8 cellular contexts compared by ENCODE assay signal in the genomic region with DNA sequence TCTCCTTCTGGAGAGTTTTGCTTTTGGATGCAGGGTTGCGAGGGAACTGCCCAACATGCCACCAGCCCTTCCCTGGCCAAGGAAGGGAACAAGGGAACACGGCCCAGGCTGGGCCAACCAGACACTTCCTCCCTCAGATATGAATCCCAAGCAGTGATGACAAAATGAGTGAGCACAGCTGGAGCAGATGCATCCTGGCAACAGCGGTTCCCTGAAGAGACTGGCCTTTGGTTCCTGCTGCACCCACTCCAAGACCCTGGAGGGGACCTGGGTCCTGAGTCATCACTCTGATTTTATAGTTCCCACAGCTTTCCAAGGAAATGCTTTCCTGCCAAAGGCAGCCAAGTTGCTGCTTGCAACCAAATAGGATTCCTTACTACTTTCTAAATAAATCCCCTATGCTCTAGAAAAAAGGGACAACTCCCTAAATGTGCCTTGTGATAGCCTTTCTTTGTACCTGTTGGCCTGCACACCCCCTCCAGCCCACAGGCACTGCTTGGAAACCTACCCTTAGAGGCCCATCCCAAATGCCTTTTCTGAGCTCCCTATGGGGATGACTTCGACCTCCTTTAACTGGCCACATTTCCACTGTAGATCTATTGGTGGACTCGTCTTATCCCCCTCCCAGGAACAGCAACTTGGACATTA. TPM values are rescaled to one million over a fixed set of nuclear protein-coding genes. Genes with fewer than 3 reads are reported as not detected.
DNase-seq lines count a peak whose midpoint lies in the region; TF ChIP-seq lines count a peak whose summit lies in the region.

No MANE protein-coding gene starts in this region.

- H4K8ac ChIP-seq in mesenchymal stem cell (ENCODE audit: low read length): peak overlapping the region; percentile 19

- peak overlapping the region; percentile 1 for H2BK120ac ChIP-seq in mesenchymal stem cell (ENCODE audit: low read depth, low read length)

- H3K4me2 ChIP-seq in mammary epithelial cell (ENCODE audit: insufficient read depth, low read depth, low read length) (peak overlapping the region; percentile 67), mesenchymal stem cell (ENCODE audit: low read length, poor library complexity, severe bottlenecking) (peak overlapping the region; percentile 0)

- H3K79me2 ChIP-seq in mammary epithelial cell (ENCODE audit: insufficient read depth, low read length): peaks cover 37% of the 10 kb centered on the region

- H3K4me1 ChIP-seq in HUES48 (ENCODE audit: control insufficient read depth, insufficient read depth, low read length) (peaks cover 56% of the 10 kb centered on the region), mammary epithelial cell (ENCODE audit: insufficient read depth, low read length) (peaks cover 41% of the 10 kb centered on the region), mesenchymal stem cell (ENCODE audit: control insufficient read depth, insufficient read depth, low read depth, low read length) (peaks cover 53% of the 10 kb centered on the region)

- H2AFZ ChIP-seq in mammary epithelial cell (ENCODE audit: low read depth, low read length): peak overlapping the region; percentile 55
- H2AFZ ChIP-seq in mesenchymal stem cell (ENCODE audit: low read depth, low read length): no peak overlapping the region

- H3K36me3 ChIP-seq in HUES48 (ENCODE audit: control insufficient read depth, insufficient read depth, low read length) (no peaks in the 10 kb centered on the region), mammary epithelial cell (ENCODE audit: insufficient read depth, low read length) (no peaks in the 10 kb centered on the region), mesenchymal stem cell (ENCODE audit: control insufficient read depth in 1 of 2, insufficient read depth in 2 of 2, low read depth in 1 of 2, low read length in 2 of 2) (peaks cover 7% of the 10 kb centered on the region in 2 experiments)

- H2BK5ac ChIP-seq in mesenchymal stem cell (ENCODE audit: low read depth, low read length, poor library complexity, severe bottlenecking): no peak overlapping the region

- no peaks in the 10 kb centered on the region for H3K27me3 ChIP-seq in AG04450 (ENCODE audit: control insufficient read depth, insufficient read depth, low read length)
- no peaks in the 10 kb centered on the region for H3K27me3 ChIP-seq in HUES48 (ENCODE audit: control insufficient read depth, insufficient read depth, low read length)
- no peaks in the 10 kb centered on the region for H3K27me3 ChIP-seq in mammary epithelial cell (ENCODE audit: insufficient read depth, low read length)
- H3K27me3 ChIP-seq in mesenchymal stem cell (ENCODE audit: control insufficient read depth in 1 of 2, insufficient read depth in 1 of 2, low read length in 2 of 2): no peaks in the 10 kb centered on the region

- peak overlapping the region; percentile 39 for H3K27ac ChIP-seq in AG04450 (ENCODE audit: low read depth, low read length)
- peak overlapping the region; percentile 48 for H3K27ac ChIP-seq in HUES48 (ENCODE audit: low read depth, low read length)
- no peak overlapping the region for H3K27ac ChIP-seq in mammary epithelial cell (ENCODE audit: insufficient read depth, low read depth, low read length)
- peak overlapping the region; percentile 60 for H3K27ac ChIP-seq in mesenchymal stem cell (ENCODE audit: low read length, poor library complexity, severe bottlenecking)

- H4K91ac ChIP-seq in mesenchymal stem cell (ENCODE audit: low read length): peak overlapping the region; percentile 2

- peak overlapping the region; percentile 33 for H2AK5ac ChIP-seq in mesenchymal stem cell (ENCODE audit: low read length, severe bottlenecking)

- no peak for DNase-seq in AG04450 (ENCODE audit: low read depth, low spot score)
- DNase-seq in mammary epithelial cell: no peak
- DNase-seq in mesenchymal stem cell: peak; percentile 91
- no peak for DNase-seq in cerebellum (ENCODE audit: low spot score)
- DNase-seq in NAMALWA (ENCODE audit: low spot score): no peak
- no peak for DNase-seq in ACHN
- DNase-seq in NCI-H446 treated with DMSO at 0.1 percent for 48 hours (lab: John Stamatoyannopoulos, UW): no peak

- peak overlapping the region; percentile 4 to 69 for H3K18ac ChIP-seq in mesenchymal stem cell (ENCODE audit: low read depth in 1 of 2, low read length in 2 of 2)

- H3K9ac ChIP-seq in HUES48 (ENCODE audit: low read depth, low read length) (no peak overlapping the region), mammary epithelial cell (ENCODE audit: insufficient read depth, low read length) (no peak overlapping the region), mesenchymal stem cell (ENCODE audit: low read length) (peak overlapping the region; percentile 21)

- dilution Hi-C loops in mammary epithelial cell (cut with HindIII; ENCODE audit: low sequenced_read_pairs): no loop called here

- no peak overlapping the region for H3K23ac ChIP-seq in mesenchymal stem cell (ENCODE audit: low read length in 2 of 2)

- no peak overlapping the region for H3K4me3 ChIP-seq in AG04450 (ENCODE audit: low read depth, low read length)
- H3K4me3 ChIP-seq in HUES48 (ENCODE audit: low read depth, low read length): no peak overlapping the region
- H3K4me3 ChIP-seq in mammary epithelial cell (replicated peaks in 1 of 3; ENCODE audit: insufficient read depth in 1 of 3, low read depth in 2 of 3, low read length in 3 of 3): no peak overlapping the region
- H3K4me3 ChIP-seq in mesenchymal stem cell (ENCODE audit: insufficient read depth in 1 of 2, low read depth in 1 of 2, low read length in 2 of 2): no peak overlapping the region

- POLR2A ChIA-PET in AG04450 (lab: Yijun Ruan, JAX): interaction anchor here (0.6 to 3.3 kb wide), 2 partner anchors 37 to 53 kb away, joined by 5 to 15 read pairs; no protein-coding TSS in a partner anchor

- no TSS peak for BruUV-seq in mammary epithelial cell (replicated peaks; lab: Mats Ljungman, UMichigan)

- in situ Hi-C loops in mammary epithelial cell (cut with MboI; ENCODE audit: low sequenced_read_pairs in 2 of 2): no loop called here
- in situ Hi-C loops in ACHN (cut with HindIII; ENCODE audit: low pct_ligation_motif_present, low pct_unique_long_range_greater_than_20kb, low sequenced_read_pairs): no loop called here

- H4K20me1 ChIP-seq in mammary epithelial cell (ENCODE audit: insufficient read depth, low read length): no peaks in the 10 kb centered on the region

- peaks cover 2% of the 10 kb centered on the region for H3K79me1 ChIP-seq in mesenchymal stem cell (replicated peaks; ENCODE audit: low read length, poor library complexity, severe bottlenecking)

- intact Hi-C loops in mammary epithelial cell (cut with micrococcal nuclease): no loop called here

- H3K9me3 ChIP-seq in AG04450 (ENCODE audit: control insufficient read depth, insufficient read depth, low read length): no peaks in the 10 kb centered on the region
- H3K9me3 ChIP-seq in HUES48 (ENCODE audit: control insufficient read depth, insufficient read depth, low read length): no peaks in the 10 kb centered on the region
- H3K9me3 ChIP-seq in mammary epithelial cell (replicated peaks; ENCODE audit: insufficient read depth, low read length): no peaks in the 10 kb centered on the region
- H3K9me3 ChIP-seq in mesenchymal stem cell (ENCODE audit: control insufficient read depth, low read length): no peaks in the 10 kb centered on the region

- WGBS in mammary epithelial cell (ENCODE audit: low coverage, missing lambda C conversion rate): 19% methylated on average over 5 of the region's 5 CpGs
- 38% methylated on average over 5 of the region's 5 CpGs for WGBS in mesenchymal stem cell

- H3K14ac ChIP-seq in mesenchymal stem cell (ENCODE audit: low read length in 2 of 2): peak overlapping the region in 1 of 2 experiments; percentile 36

- TF ChIP-seq CTCF in AG04450 (IDR thresholded peaks at IDR 0.05; ENCODE audit: low read depth, low read length): no peak
- TF ChIP-seq CTCF in mammary epithelial cell (conservative IDR thresholded peaks at IDR 0.05 in 1 of 2, IDR thresholded peaks at IDR 0.05 in 1 of 2; ENCODE audit: extremely low read depth in 1 of 2, insufficient read depth in 1 of 2, low read depth in 1 of 2, low read length in 2 of 2): no peak

- CTCF ChIA-PET in AG04450 (lab: Charles Lee) (interaction anchor here (0.6 kb wide), 1 partner anchor 64 kb away, joined by 5 read pairs; no protein-coding TSS in a partner anchor), mammary epithelial cell (lab: Charles Lee; ENCODE audit: low non-redundant PET) (no interaction called here)

- no peak overlapping the region for H2BK15ac ChIP-seq in mesenchymal stem cell (ENCODE audit: low read depth, poor library complexity, severe bottlenecking)

- H3K4ac ChIP-seq in mesenchymal stem cell (ENCODE audit: low read depth in 1 of 2, low read length in 2 of 2): peak overlapping the region in 1 of 2 experiments; percentile 50

- peak overlapping the region; percentile 6 to 7 for H2BK12ac ChIP-seq in mesenchymal stem cell (ENCODE audit: low read length in 2 of 2)

RNA-seq across cellular contexts. Expression of a gene that starts 5.3 kb away (rescaled TPM):
- 12.4 and 18.2 TPM in 2 replicates for polyA plus RNA-seq in AG04450 (2011; rRNA removed)
- polyA minus RNA-seq in AG04450 (2011; rRNA and poly(A)+ RNA removed): 30.8 and 35.7 TPM in 2 replicates
- total RNA-seq in mammary epithelial cell: 10 to 100 TPM; 14.0 to 14.5 TPM
- 7.9 TPM for polyA plus RNA-seq in mammary epithelial cell
- polyA minus RNA-seq in mammary epithelial cell: 48.9 TPM
- polyA plus RNA-seq in mesenchymal stem cell (2013, experiment 1 of 2): 52.5 TPM
- 48.9 TPM for polyA plus RNA-seq in mesenchymal stem cell (2013, experiment 2 of 2)
- 30.3 TPM for total RNA-seq in cerebellum

RNA-seq across cellular contexts. Expression of a gene that starts 20.8 kb away (rescaled TPM):
- polyA plus RNA-seq in AG04450 (2011; rRNA removed): 4.0 and 5.9 TPM in 2 replicates
- 6.3 and 11.3 TPM in 2 replicates for polyA minus RNA-seq in AG04450 (2011; rRNA and poly(A)+ RNA removed)
- total RNA-seq in mammary epithelial cell: 10 to 100 TPM; 12.2 to 12.7 TPM
- 8.0 TPM for polyA plus RNA-seq in mammary epithelial cell
- polyA minus RNA-seq in mammary epithelial cell: 6.9 TPM
- polyA plus RNA-seq in mesenchymal stem cell (2013, experiment 1 of 2): 3.7 TPM
- 3.7 TPM for polyA plus RNA-seq in mesenchymal stem cell (2013, experiment 2 of 2)
- 9.5 TPM for total RNA-seq in cerebellum
